8 cellular contexts compared by ENCODE assay signal in genomic region chr17:35460354-35460851, GRCh38. TPM values are rescaled to one million over a fixed set of nuclear protein-coding genes. Genes with fewer than 3 reads are reported as not detected.
A peak's percentile ranks its signal among the peaks of the same experiment; 100 is the strongest.
DNase-seq lines count a peak whose midpoint lies in the region; ATAC-seq and TF ChIP-seq lines count a peak whose summit lies in the region.

No MANE protein-coding gene starts in this region.

- H3K27ac Mint-ChIP-seq in stimulated activated effector memory CD8-positive, alpha-beta T cell treated with anti-CD3 and anti-CD28 coated beads, Interleukin-12 subunit alpha, Interleukin-12 subunit beta, amount 100 ng/mL, for 72 hours, result peak overlapping the region; percentile 54

- ATAC-seq in HG03064 (IDR thresholded peaks at IDR 0.05; ENCODE audit: low read depth, unreplicated experiment), result peak; percentile 81
- peak; percentile 96 for ATAC-seq in RWPE2 (ENCODE audit: low read depth)
- peak; percentile 99 for ATAC-seq in lower lobe of right lung
- peak; percentile 93 for ATAC-seq in stimulated activated effector memory CD8-positive, alpha-beta T cell treated with anti-CD3 and anti-CD28 coated beads, Interleukin-12 subunit alpha, Interleukin-12 subunit beta, amount 100 ng/mL, for 72 hours

- intact Hi-C loops in lower lobe of right lung (cut with DNase I), result no loop called here

- H3K36me3 ChIP-seq in RWPE2 (ENCODE audit: low read depth) (no peaks in the 10 kb centered on the region), lower lobe of right lung (no peaks in the 10 kb centered on the region)

- H3K27me3 ChIP-seq in RWPE2 (ENCODE audit: insufficient read depth, poor library complexity, severe bottlenecking) (peaks cover 65% of the 10 kb centered on the region), lower lobe of right lung (ENCODE audit: low read depth) (no peaks in the 10 kb centered on the region)

- TF ChIP-seq CTCF in RWPE2 (IDR thresholded peaks at IDR 0.05; ENCODE audit: poor library complexity, severe bottlenecking) (no peak), lower lobe of right lung (IDR thresholded peaks at IDR 0.05) (no peak)

- H3K4me1 ChIP-seq in RWPE2 (ENCODE audit: insufficient read depth, poor library complexity, severe bottlenecking) (no peaks in the 10 kb centered on the region), lower lobe of right lung (no peaks in the 10 kb centered on the region)

- H3K4me1 Mint-ChIP-seq in stimulated activated effector memory CD8-positive, alpha-beta T cell treated with anti-CD3 and anti-CD28 coated beads, Interleukin-12 subunit alpha, Interleukin-12 subunit beta, amount 100 ng/mL, for 72 hours, result peaks cover 28% of the 10 kb centered on the region

- H3K36me3 Mint-ChIP-seq in stimulated activated effector memory CD8-positive, alpha-beta T cell treated with anti-CD3 and anti-CD28 coated beads, Interleukin-12 subunit alpha, Interleukin-12 subunit beta, amount 100 ng/mL, for 72 hours, result peaks cover 28% of the 10 kb centered on the region

- H3K4me3 Mint-ChIP-seq in stimulated activated effector memory CD8-positive, alpha-beta T cell treated with anti-CD3 and anti-CD28 coated beads, Interleukin-12 subunit alpha, Interleukin-12 subunit beta, amount 100 ng/mL, for 72 hours, result peak overlapping the region; percentile 65

- H3K9me3 Mint-ChIP-seq in stimulated activated effector memory CD8-positive, alpha-beta T cell treated with anti-CD3 and anti-CD28 coated beads, Interleukin-12 subunit alpha, Interleukin-12 subunit beta, amount 100 ng/mL, for 72 hours, result peaks cover 6% of the 10 kb centered on the region

- peak overlapping the region; percentile 10 for H3K4me3 ChIP-seq in RWPE2 (ENCODE audit: severe bottlenecking)
- H3K4me3 ChIP-seq in lower lobe of right lung, result peak overlapping the region; percentile 47

- H3K9me3 ChIP-seq in RWPE2 (ENCODE audit: severe bottlenecking) (no peaks in the 10 kb centered on the region), lower lobe of right lung (no peaks in the 10 kb centered on the region)

- DNase-seq in NCI-H2081 (lab: John Stamatoyannopoulos, UW) (peak; percentile 1 to 38), NCI-H2081 treated with DMSO at 0.1 percent for 48 hours (lab: John Stamatoyannopoulos, UW) (no peak), RWPE2 (ENCODE audit: low spot score) (peak; percentile 73), astrocyte of the hippocampus (ENCODE audit: low read depth, low spot score) (peak; percentile 26), lower lobe of right lung (peak; percentile 87), MV-4-11 (lab: John Stamatoyannopoulos, UW) (no peak)
- peak; percentile 26 to 81 for DNase-seq in stimulated activated effector memory CD8-positive, alpha-beta T cell treated with anti-CD3 and anti-CD28 coated beads, Interleukin-12 subunit alpha, Interleukin-12 subunit beta, amount 100 ng/mL, for 72 hours (ENCODE audit: low spot score in 2 of 2)

- H3K27ac ChIP-seq in RWPE2 (ENCODE audit: poor library complexity, severe bottlenecking), result no peak overlapping the region
- H3K27ac ChIP-seq in lower lobe of right lung, result peak overlapping the region; percentile 26

RNA-seq across cellular contexts. Expression of gene SLFN13, which starts 11.8 kb away (rescaled TPM):
- 27.1 TPM for total RNA-seq in lower lobe of right lung

RNA-seq across cellular contexts. Expression of gene SLFN12, which starts 28.1 kb away (rescaled TPM):
- total RNA-seq in lower lobe of right lung, result 16.7 TPM

Comparison
In these comparisons a context has a peak if more than half of its experiments do, and no peak if none do; other contexts are left out.
1. DNase-seq: peak in NCI-H2081 (2 of 2), RWPE2 (single experiment), astrocyte of the hippocampus (single experiment), lower lobe of right lung (single experiment) and stimulated activated effector memory CD8-positive, alpha-beta T cell treated with anti-CD3 and anti-CD28 coated beads, Interleukin-12 subunit alpha, Interleukin-12 subunit beta, amount 100 ng/mL, for 72 hours (2 of 2); none in NCI-H2081 treated with DMSO at 0.1 percent for 48 hours (single experiment) and MV-4-11 (single experiment).
2. Peak in every context shown above with its lines, with median percentiles within 50 percentile points of each other: ATAC-seq.